In genomic region chr3:8506611-8507061, GRCh38 we compare ENCODE assay signal across 1 cellular context.
TF ChIP-seq lines count a peak whose summit lies in the region.

No MANE protein-coding gene starts in this region.

TF ChIP-seq in SK-N-SH treated with all-trans-retinoic acid at 6 μM for 48 hours, 23 proteins besides CTCF, POLR2A, EP300 and RAD21 (continued from another document):
- TF ChIP-seq CREB5 (CRISPR knock-in tag; IDR thresholded peaks at IDR 0.05; ENCODE audit: low read depth) (no peak), TOX (CRISPR knock-in tag; IDR thresholded peaks at IDR 0.05; ENCODE audit: borderline replicate concordance) (no peak), RARB (CRISPR knock-in tag; IDR thresholded peaks at IDR 0.05) (no peak)
